8 cellular contexts compared by ENCODE assay signal in the genomic region with DNA sequence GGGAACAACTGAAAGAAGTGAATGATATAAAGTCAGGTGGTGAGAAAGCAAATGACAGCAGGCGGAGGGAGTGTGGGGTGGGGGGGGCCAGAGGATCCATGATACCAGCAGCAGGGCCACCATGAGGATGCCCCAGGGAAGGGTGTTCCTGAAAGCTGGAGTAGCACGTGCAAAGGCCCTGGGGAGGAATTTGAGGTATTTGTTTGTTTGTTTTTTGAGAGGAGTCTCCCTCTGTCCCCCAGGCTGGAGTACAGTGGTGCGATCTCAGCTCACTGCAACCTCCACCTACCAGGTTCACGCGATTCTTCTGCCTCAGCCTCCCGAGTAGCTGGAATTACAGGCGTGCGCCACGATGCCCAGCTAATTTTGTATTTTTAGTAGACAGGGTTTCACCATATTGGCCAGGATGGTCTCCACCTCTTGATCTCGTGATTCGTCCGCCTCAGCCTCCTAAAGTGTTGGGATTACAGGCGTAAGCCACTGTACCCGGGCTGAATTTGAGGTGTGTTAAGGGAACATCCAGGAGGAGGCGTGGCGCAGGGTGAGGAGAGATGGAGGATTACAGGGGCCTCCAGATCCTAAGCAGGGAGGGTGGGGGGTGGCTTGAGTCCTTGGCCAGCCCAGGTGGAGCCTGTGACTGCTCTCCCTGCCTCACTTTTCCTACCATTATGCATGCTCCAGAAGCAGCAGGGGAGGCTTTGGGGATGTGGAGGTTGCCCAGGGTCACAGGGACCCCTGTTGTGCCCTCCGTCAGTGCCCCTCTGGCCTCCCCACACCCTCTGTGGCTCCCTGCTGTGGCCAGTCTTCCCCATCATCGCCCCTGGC. TPM values are rescaled to one million over a fixed set of nuclear protein-coding genes. Genes with fewer than 3 reads are reported as not detected.
DNase-seq lines count a peak whose midpoint lies in the region; ATAC-seq, FAIRE-seq and TF ChIP-seq lines count a peak whose summit lies in the region.

No MANE protein-coding gene starts in this region.

- H3K27me3 Mint-ChIP-seq in Caco-2 (ENCODE audit: insufficient read depth, unreplicated experiment), result no peaks in the 10 kb centered on the region

- H3F3A ChIP-seq in PC-9 (ENCODE audit: insufficient read depth, low read depth), result peaks cover 44% of the 10 kb centered on the region

- no peaks in the 10 kb centered on the region for H3K36me3 ChIP-seq in Caco-2 (ENCODE audit: control insufficient read depth, insufficient read depth, low read length)
- H3K36me3 ChIP-seq in PC-9 (ENCODE audit: low read depth), result no peaks in the 10 kb centered on the region
- no peaks in the 10 kb centered on the region for H3K36me3 ChIP-seq in prostate gland

- H3K36me3 Mint-ChIP-seq in Caco-2 (ENCODE audit: insufficient read depth, unreplicated experiment), result peaks cover 7% of the 10 kb centered on the region

- H3K4me1 ChIP-seq in Caco-2, result peaks cover 18% of the 10 kb centered on the region
- H3K4me1 ChIP-seq in PC-9 (replicated peaks; ENCODE audit: insufficient read depth), result peaks cover 20% of the 10 kb centered on the region
- H3K4me1 ChIP-seq in prostate gland (replicated peaks), result no peaks in the 10 kb centered on the region

- no peak for TF ChIP-seq CTCF in Caco-2 (IDR thresholded peaks at IDR 0.05; ENCODE audit: insufficient read depth in 1 of 2, low read depth in 1 of 2, low read length in 1 of 2, severe bottlenecking in 1 of 2, unreplicated experiment in 1 of 2)
- no peak for TF ChIP-seq CTCF in PC-9 (conservative IDR thresholded peaks at IDR 0.05)
- TF ChIP-seq CTCF in epithelial cell of proximal tubule (conservative IDR thresholded peaks at IDR 0.05; ENCODE audit: low read depth, low read length), result no peak
- no peak for TF ChIP-seq CTCF in prostate gland (IDR thresholded peaks at IDR 0.05)
- TF ChIP-seq CTCF in D721Med (IDR thresholded peaks at IDR 0.05; ENCODE audit: insufficient read depth, missing control alignments), result no peak

- no peaks in the 10 kb centered on the region for H3K9me3 Mint-ChIP-seq in Caco-2 (ENCODE audit: unreplicated experiment)

- no peak for ATAC-seq in GM19351 (IDR thresholded peaks at IDR 0.05; ENCODE audit: unreplicated experiment)

- H3K9me2 ChIP-seq in PC-9 (ENCODE audit: insufficient read depth), result no peaks in the 10 kb centered on the region

- FAIRE-seq in D721Med (lab: Jason Lieb, UNC), result no peak

- H3K27me3 ChIP-seq in Caco-2 (replicated peaks; ENCODE audit: control insufficient read depth, insufficient read depth, low read length) (no peaks in the 10 kb centered on the region), PC-9 (ENCODE audit: insufficient read depth, low read depth) (no peaks in the 10 kb centered on the region), prostate gland (replicated peaks; ENCODE audit: insufficient read depth) (no peaks in the 10 kb centered on the region)

- H3K79me2 ChIP-seq in PC-9 (ENCODE audit: low read depth), result no peaks in the 10 kb centered on the region

- H3K27ac Mint-ChIP-seq in Caco-2 (ENCODE audit: unreplicated experiment), result peak overlapping the region; percentile 92

- peaks cover 7% of the 10 kb centered on the region for H3K4me1 Mint-ChIP-seq in Caco-2 (ENCODE audit: low read depth, unreplicated experiment)

- H3K4me3 ChIP-seq in Caco-2 (ENCODE audit: low read depth, low read length) (peak overlapping the region; percentile 63), PC-9 (peak overlapping the region; percentile 62; the same call in 1 of the 2 replicates), epithelial cell of proximal tubule (ENCODE audit: low read depth, low read length) (peak overlapping the region; percentile 63), prostate gland (no peak overlapping the region)

- TF ChIP-seq POLR2A in prostate gland (IDR thresholded peaks at IDR 0.05), result no peak

- in situ Hi-C loops in KBM-7 (cut with MboI; ENCODE audit: low pct_unique_long_range_greater_than_20kb, low sequenced_read_pairs), result no loop called here

- POLR2A ChIA-PET in Caco-2 (lab: Charles Lee) (interaction anchor here (2.1 to 2.7 kb wide), 2 partner anchors 13 to 29 kb away, joined by 32 to 225 read pairs; a partner anchor contains a TSS), PC-9 (lab: Charles Lee; ENCODE audit: unreplicated experiment) (interaction anchor here (1.4 kb wide), 1 partner anchor 12 kb away, joined by 34 read pairs; a partner anchor contains a TSS)

- BruUV-seq in Caco-2 (replicated peaks; lab: Mats Ljungman, UMichigan) (no TSS peak), PC-9 (replicated peaks; lab: Mats Ljungman, UMichigan) (no TSS peak)

- DNase-seq in Caco-2 (no peak), PC-9 (no peak), epithelial cell of proximal tubule (ENCODE audit: low read depth) (no peak), prostate gland (ENCODE audit: low spot score) (no peak), NCI-H526 treated with DMSO at 0.1 percent for 48 hours (lab: John Stamatoyannopoulos, UW) (no peak), KBM-7 (no peak), D721Med (ENCODE audit: insufficient read length, low spot score) (no peak)

- H4K20me1 ChIP-seq in PC-9 (ENCODE audit: insufficient read depth), result no peaks in the 10 kb centered on the region

- no peak overlapping the region for H2AFZ ChIP-seq in PC-9

- H3K4me3 Mint-ChIP-seq in Caco-2 (ENCODE audit: unreplicated experiment), result peak overlapping the region; percentile 71

- peak overlapping the region; percentile 91 for H3K4me2 ChIP-seq in PC-9

- CTCF ChIA-PET in Caco-2 (lab: Charles Lee), result interaction anchor here (2.4 to 3.0 kb wide), 3 partner anchors 14 to 35 kb away, joined by 13 to 82 read pairs (median 23); a partner anchor contains a TSS
- CTCF ChIA-PET in PC-9 (lab: Charles Lee), result interaction anchor here (0.5 to 1.3 kb wide), 2 partner anchors 35 to 78 kb away, joined by 9 to 12 read pairs; no protein-coding TSS in a partner anchor

- 56% methylated on average over 18 of the region's 18 CpGs for WGBS in prostate gland

- H3K27ac ChIP-seq in PC-9 (peak overlapping the region; percentile 21; the same call in 1 of the 2 replicates), prostate gland (peak overlapping the region; percentile 97 to 98)

- intact Hi-C loops in Caco-2 (cut with micrococcal nuclease; ENCODE audit: unreplicated experiment) (loop anchor here (2.0 kb wide), 1 partner anchor 29 kb away; a partner anchor contains a TSS), PC-9 (cut with micrococcal nuclease; ENCODE audit: unreplicated experiment) (no loop called here), prostate gland (cut with DNase I) (no loop called here)

- no peaks in the 10 kb centered on the region for H3K9me3 ChIP-seq in Caco-2
- H3K9me3 ChIP-seq in PC-9 (ENCODE audit: insufficient read depth, low read depth), result no peaks in the 10 kb centered on the region
- H3K9me3 ChIP-seq in prostate gland, result no peaks in the 10 kb centered on the region

RNA-seq across cellular contexts. Expression of a gene that starts 12.4 kb away (rescaled TPM):
- total RNA-seq in Caco-2 (2022), result 75.5 and 78.8 TPM in 2 replicates
- 115 and 150 TPM in 2 replicates for total RNA-seq in PC-9 (2021)
- 266 and 341 TPM in 2 replicates for total RNA-seq in epithelial cell of proximal tubule
- 100 to 1,000 TPM; 521 to 844 TPM for total RNA-seq in prostate gland

RNA-seq across cellular contexts. Expression of a gene that starts 19.6 kb away (rescaled TPM):
- 1.5 and 2.1 TPM in 2 replicates for total RNA-seq in Caco-2 (2022)
- total RNA-seq in PC-9 (2021), result 5.6 and 7.3 TPM in 2 replicates
- 0.07 and 1.3 TPM in 2 replicates for total RNA-seq in epithelial cell of proximal tubule
- total RNA-seq in prostate gland, result 10 to 100 TPM in 1 of 2 donors, 1 to 10 TPM in 1; 4.1 to 19.5 TPM

RNA-seq across cellular contexts. Expression of a gene that starts 29.0 kb away (rescaled TPM):
- total RNA-seq in Caco-2 (2022) (184 and 186 TPM in 2 replicates), PC-9 (2021) (291 and 323 TPM in 2 replicates), epithelial cell of proximal tubule (490 and 620 TPM in 2 replicates), prostate gland (100 to 1,000 TPM; 157 to 215 TPM)

RNA-seq across cellular contexts. Expression of a gene that starts 46.5 kb away (rescaled TPM):
- total RNA-seq in Caco-2 (2022) (25.6 and 26.0 TPM in 2 replicates), PC-9 (2021) (42.0 and 53.6 TPM in 2 replicates), epithelial cell of proximal tubule (5.4 and 7.5 TPM in 2 replicates), prostate gland (10 to 100 TPM; 18.0 to 37.3 TPM)

Comparison
In these comparisons a context has a peak if more than half of its experiments do, and no peak if none do; other contexts are left out.
1. H3K4me3 ChIP-seq: peak in Caco-2 (single experiment), PC-9 (single experiment) and epithelial cell of proximal tubule (single experiment); none in prostate gland (0 of 2).